In genomic region chr7:38675500-38676106, GRCh38 we compare ENCODE assay signal across 25 cellular contexts. TPM values are rescaled to one million over a fixed set of nuclear protein-coding genes. Genes with fewer than 3 reads are reported as not detected.
DNase-seq lines count a peak whose midpoint lies in the region; ATAC-seq and TF ChIP-seq lines count a peak whose summit lies in the region.
"Had no signal": no experiment of that assay in that cellular context is flagged by ENCODE, and none has a peak within 500 bp of the region (broad histone marks: within the 10 kb centered on the region; RNA-seq: fewer than 3 reads in every experiment).

No MANE protein-coding gene starts in this region.

- in situ Hi-C loops in gastrocnemius medialis (cut with MboI; ENCODE audit: low sequenced_read_pairs in 4 of 4) = no loop called here

- H3K4me3 ChIP-seq in gastrocnemius medialis = no peak overlapping the region
- no peak overlapping the region for H3K4me3 ChIP-seq in H7 (ENCODE audit: insufficient read depth, low read depth, low read length)
- H3K4me3 ChIP-seq: BLaER1, coronary artery, GM23248, smooth muscle cell, stomach had no signal

- ATAC-seq in gastrocnemius medialis (peak in 1 of 2 donors; percentile 20), left lobe of liver (no peak)
- ATAC-seq in activated naive CD4-positive, alpha-beta T cell treated with anti-CD3 and anti-CD28 coated beads, Interleukin-2, amount 50 U/mL, for 72 hours = no peak
- ATAC-seq: activated T-cell treated with anti-CD3 and anti-CD28 coated beads, Interleukin-2, amount 50 U/mL, for 72 hours; naive thymus-derived CD8-positive, alpha-beta T cell; Panc1 had no signal

- no peak overlapping the region for H3K27ac Mint-ChIP-seq in activated naive CD4-positive, alpha-beta T cell treated with anti-CD3 and anti-CD28 coated beads, Interleukin-2, amount 50 U/mL, for 72 hours
- H3K27ac Mint-ChIP-seq: activated naive CD8-positive, alpha-beta T cell; activated T-cell treated with anti-CD3 and anti-CD28 coated beads, Interleukin-2, amount 50 U/mL, for 72 hours; naive thymus-derived CD8-positive, alpha-beta T cell; progenitor cell of endocrine pancreas; type B pancreatic cell had no signal

- no peaks in the 10 kb centered on the region for H3K36me3 Mint-ChIP-seq in activated naive CD4-positive, alpha-beta T cell treated with anti-CD3 and anti-CD28 coated beads, Interleukin-2, amount 50 U/mL, for 72 hours
- H3K36me3 Mint-ChIP-seq: activated naive CD8-positive, alpha-beta T cell; memory B cell; naive thymus-derived CD8-positive, alpha-beta T cell; type B pancreatic cell had no signal

- no peak for TF ChIP-seq POLR2A in gastrocnemius medialis (IDR thresholded peaks at IDR 0.05)

- TF ChIP-seq CTCF in gastrocnemius medialis (IDR thresholded peaks at IDR 0.05 in 4 of 5, conservative IDR thresholded peaks at IDR 0.05 in 1 of 5) = no peak

- no peaks in the 10 kb centered on the region for H3K36me3 ChIP-seq in gastrocnemius medialis
- H3K36me3 ChIP-seq in H7 (replicated peaks; ENCODE audit: control insufficient read depth, insufficient read depth, low read length) = no peaks in the 10 kb centered on the region
- H3K36me3 ChIP-seq: BLaER1, stomach had no signal

- no peaks in the 10 kb centered on the region for H3K4me1 ChIP-seq in gastrocnemius medialis
- H3K4me1 ChIP-seq: BLaER1, stomach had no signal

- intact Hi-C loops in gastrocnemius medialis (cut with DNase I; ENCODE audit: low total_unique reads) = no loop called here

- no peaks in the 10 kb centered on the region for H3K9me3 ChIP-seq in gastrocnemius medialis
- H3K9me3 ChIP-seq: BLaER1, stomach had no signal

- H3K27me3 ChIP-seq in gastrocnemius medialis (no peaks in the 10 kb centered on the region), H7 (ENCODE audit: control insufficient read depth, insufficient read depth, low read length) (no peaks in the 10 kb centered on the region)
- H3K27me3 ChIP-seq: BLaER1, stomach had no signal

- no peaks in the 10 kb centered on the region for H3K9me3 Mint-ChIP-seq in activated naive CD4-positive, alpha-beta T cell treated with anti-CD3 and anti-CD28 coated beads, Interleukin-2, amount 50 U/mL, for 72 hours
- H3K9me3 Mint-ChIP-seq: activated T-cell treated with anti-CD3 and anti-CD28 coated beads, Interleukin-2, amount 50 U/mL, for 72 hours; memory B cell; type B pancreatic cell had no signal

- peak overlapping the region; percentile 29 to 63 (median 54) for H3K27ac ChIP-seq in gastrocnemius medialis
- H3K27ac ChIP-seq: BLaER1, coronary artery, GM23248 had no signal

- DNase-seq in NCI-H510A treated with DMSO at 0.1 percent for 48 hours (lab: John Stamatoyannopoulos, UW) = peak; percentile 47
- DNase-seq in NCI-H510A (lab: John Stamatoyannopoulos, UW) = no peak
- DNase-seq in NCI-H345 (lab: John Stamatoyannopoulos, UW) = peak; percentile 71
- peak; percentile 19 for DNase-seq in cerebellum (ENCODE audit: low spot score)
- DNase-seq in gastrocnemius medialis = peak in 1 of 2 donors; percentile 33
- DNase-seq in left lobe of liver (ENCODE audit: low spot score) = no peak
- DNase-seq in H7 = no peak
- no peak for DNase-seq in activated naive CD4-positive, alpha-beta T cell treated with anti-CD3 and anti-CD28 coated beads, Interleukin-2, amount 50 U/mL, for 72 hours (ENCODE audit: low spot score in 2 of 2)
- DNase-seq: activated CD4-positive, alpha-beta T cell treated with anti-CD3 and anti-CD28 coated beads for 1 hour; activated T-cell treated with anti-CD3 and anti-CD28 coated beads, Interleukin-2, amount 50 U/mL, for 72 hours; naive thymus-derived CD8-positive, alpha-beta T cell; NCI-H1105 treated with DMSO at 0.1 percent for 48 hours; NCI-H526; stimulated activated CD4-positive, alpha-beta T cell treated with anti-CD3 and anti-CD28 coated beads, Interleukin-4, amount 100 ng/mL, for 24 hours; stomach had no signal

RNA-seq across cellular contexts. Expression of gene AMPH, which starts 44.4 kb away (rescaled TPM):
- total RNA-seq in cerebellum = 42.5 TPM
- 1 to 10 TPM; 1.8 to 8.3 (median 5.2) TPM for total RNA-seq in gastrocnemius medialis
- 1.1 TPM for total RNA-seq in left lobe of liver
- total RNA-seq in H7 (2014; rRNA removed; shearing (Covaris generic)) = 2.3 and 2.8 TPM in 2 replicates
- not detected for total RNA-seq in activated naive CD4-positive, alpha-beta T cell treated with anti-CD3 and anti-CD28 coated beads, Interleukin-2, amount 50 U/mL, for 72 hours
- total RNA-seq: activated CD8-positive, alpha-beta memory T cell treated with anti-CD3 and anti-CD28 coated beads for 36 hours; naive thymus-derived CD8-positive, alpha-beta T cell had no signal

Comparison
In these comparisons a context has a peak if more than half of its experiments do, and no peak if none do; other contexts are left out.
1. DNase-seq: peak in NCI-H510A treated with DMSO at 0.1 percent for 48 hours (single experiment), NCI-H345 (single experiment) and cerebellum (single experiment); none in NCI-H510A (single experiment), left lobe of liver (single experiment), H7 (single experiment) and activated naive CD4-positive, alpha-beta T cell treated with anti-CD3 and anti-CD28 coated beads, Interleukin-2, amount 50 U/mL, for 72 hours (0 of 2).